Comparison of ENCODE assay signal across 10 cellular contexts in the genomic region with DNA sequence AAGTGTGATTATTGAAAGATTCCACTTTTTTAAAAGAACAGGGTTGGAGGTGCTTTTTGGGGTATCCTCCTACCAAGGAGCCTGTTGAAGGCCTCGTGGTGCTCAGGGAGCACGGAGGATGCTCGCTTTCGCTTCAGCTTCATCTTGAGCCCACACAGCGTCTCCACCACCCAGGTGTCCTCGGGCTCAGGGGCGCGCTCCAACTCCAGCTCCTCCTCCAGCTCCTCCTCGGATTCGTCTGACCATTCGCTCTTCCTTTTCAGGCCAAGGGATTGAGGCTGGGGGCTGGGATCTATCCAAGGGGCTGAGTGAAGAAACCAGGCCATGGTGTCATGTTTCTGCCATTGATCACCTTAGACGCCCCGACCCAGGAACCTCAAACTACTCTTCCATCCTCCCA. TPM values are rescaled to one million over a fixed set of nuclear protein-coding genes. Genes with fewer than 3 reads are reported as not detected.
"Had no signal": no experiment of that assay in that cellular context is flagged by ENCODE, and none has a peak within 500 bp of the region (broad histone marks: within the 10 kb centered on the region; RNA-seq: fewer than 3 reads in every experiment).

No MANE protein-coding gene starts in this region.

- ATAC-seq: GM23338, HCT116, K562 had no signal

- H2AFZ ChIP-seq: GM23338 had no signal

- DNase-seq: H7, HFFc6, IMR-90 had no signal

- H3K4me3 ChIP-seq: GM23338, HAP-1, K562 had no signal

- H3K4me1 ChIP-seq: HAP-1 had no signal

- H3K4me2 ChIP-seq: GM23338 had no signal

- H3K27ac Mint-ChIP-seq: GM23338, HFFc6 had no signal

- H3K9me3 ChIP-seq: HAP-1 had no signal

- FAIRE-seq: HTR-8/SVneo, K562 had no signal

- H3K36me3 ChIP-seq: HAP-1 had no signal

- H3K4me3 Mint-ChIP-seq: GM23338, HFFc6 had no signal

- H3K9me3 Mint-ChIP-seq: HFFc6 had no signal

RNA-seq across cellular contexts. Expression of gene SPDYE4, which starts 1.2 kb away (rescaled TPM):
- total RNA-seq: GM23338, H4, H7, HFFc6, HT-29, IMR-90, K562 had no signal
- polyA plus RNA-seq: GM23338, IMR-90, K562 had no signal

RNA-seq across cellular contexts. Expression of gene CCDC42, which starts 12.6 kb away (rescaled TPM):
- total RNA-seq: GM23338, H7, HFFc6, HT-29, IMR-90, K562 had no signal
- polyA plus RNA-seq: GM23338, IMR-90, K562 had no signal

RNA-seq across cellular contexts. Expression of gene MFSD6L, which starts 42.0 kb away (rescaled TPM):
- total RNA-seq: H4, H7, HFFc6, HT-29, IMR-90, K562 had no signal
- polyA plus RNA-seq: IMR-90, K562 had no signal
